In genomic region chr7:66642932-66643331, GRCh38 we compare ENCODE assay signal across 13 cellular contexts.
"Had no signal": no experiment of that assay in that cellular context is flagged by ENCODE, and none has a peak within 500 bp of the region (broad histone marks: within the 10 kb centered on the region; RNA-seq: fewer than 3 reads in every experiment).

No MANE protein-coding gene starts in this region.

- H3K27ac Mint-ChIP-seq: type B pancreatic cell had no signal

- H3K27ac ChIP-seq: breast epithelium, heart left ventricle, neutrophil had no signal

- H3K27me3 ChIP-seq: breast epithelium, heart left ventricle had no signal

- H3K27me3 Mint-ChIP-seq: activated CD8-positive, alpha-beta T cell treated with anti-CD3 and anti-CD28 coated beads for 36 hours; type B pancreatic cell had no signal

- H3K9me3 ChIP-seq: breast epithelium, heart left ventricle, neutrophil had no signal

- H3K4me3 ChIP-seq: breast epithelium, heart left ventricle had no signal

- H3K4me1 ChIP-seq: breast epithelium had no signal

- DNase-seq: activated CD8-positive, alpha-beta memory T cell treated with anti-CD3 and anti-CD28 coated beads, Interleukin-2, amount 50 U/mL, for 4 hours; activated CD8-positive, alpha-beta T cell treated with anti-CD3 and anti-CD28 coated beads for 36 hours; effector CD4-positive, alpha-beta T cell; foreskin melanocyte; heart left ventricle; left ventricle myocardium superior; stimulated activated CD4-positive, alpha-beta T cell treated with anti-CD3 and anti-CD28 coated beads, Interleukin-15, amount 100 ng/mL, for 24 hours; stimulated activated CD4-positive, alpha-beta T cell treated with anti-CD3 and anti-CD28 coated beads, Interleukin-4, amount 100 ng/mL, for 4 hours; T-helper 9 cell had no signal

- H3K4me3 Mint-ChIP-seq: activated CD8-positive, alpha-beta T cell treated with anti-CD3 and anti-CD28 coated beads for 36 hours; type B pancreatic cell had no signal

- H3K9me3 Mint-ChIP-seq: activated CD8-positive, alpha-beta T cell treated with anti-CD3 and anti-CD28 coated beads for 36 hours; activated naive CD4-positive, alpha-beta T cell treated with anti-CD3 and anti-CD28 coated beads, Interleukin-2, amount 50 U/mL, for 72 hours; type B pancreatic cell had no signal
